14 cellular contexts compared by ENCODE assay signal in the genomic region with DNA sequence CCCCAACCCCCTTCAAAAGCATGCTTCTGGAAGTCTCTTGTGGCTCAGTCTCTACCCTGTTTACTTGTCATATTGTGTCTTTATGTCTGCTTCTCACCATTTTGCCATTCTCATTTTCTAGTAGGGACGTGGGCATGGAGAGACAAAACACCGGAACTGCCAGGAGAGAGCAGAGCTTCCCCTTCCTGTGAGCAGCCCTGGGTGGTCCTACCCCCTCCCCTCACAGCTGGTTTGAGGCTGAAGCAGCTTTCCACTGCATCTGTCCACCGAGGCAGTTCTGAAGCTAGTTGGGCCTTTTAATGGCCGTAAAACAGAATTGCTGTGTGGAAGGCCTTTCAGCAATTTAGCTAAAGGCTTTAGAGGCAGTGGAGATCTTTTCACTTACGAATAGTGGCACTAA.
A peak's percentile ranks its signal among the peaks of the same experiment; 100 is the strongest.
DNase-seq lines count a peak whose midpoint lies in the region; ATAC-seq, FAIRE-seq and TF ChIP-seq lines count a peak whose summit lies in the region.
"Had no signal": no experiment of that assay in that cellular context is flagged by ENCODE, and none has a peak within 500 bp of the region (broad histone marks: within the 10 kb centered on the region; RNA-seq: fewer than 3 reads in every experiment).

No MANE protein-coding gene starts in this region.

- no peak for TF ChIP-seq CTCF in CD8-positive, alpha-beta T cell (IDR thresholded peaks at IDR 0.05)
- no peak for TF ChIP-seq CTCF in GM12878 (IDR thresholded peaks at IDR 0.05 in 2 of 3, conservative IDR thresholded peaks at IDR 0.05 in 1 of 3; ENCODE audit: control insufficient read depth in 2 of 3, extremely low read depth in 1 of 3, insufficient read depth in 1 of 3, low read depth in 3 of 3, low read length in 3 of 3)
- no peak for TF ChIP-seq CTCF in neural progenitor cell (IDR thresholded peaks at IDR 0.05)

- intact Hi-C loops in CD8-positive, alpha-beta T cell (cut with DNase I, micrococcal nuclease) = no loop called here
- intact Hi-C loops in GM12878 (cut with micrococcal nuclease; ENCODE audit: unreplicated experiment) = no loop called here

- no TSS peak for BruUV-seq in GM12878 (replicated peaks; lab: Mats Ljungman, UMichigan)

- no peak overlapping the region for H3K27ac ChIP-seq in CD8-positive, alpha-beta T cell (ENCODE audit: low read depth, low read length)
- H3K27ac ChIP-seq in GM12878 (ENCODE audit: control insufficient read depth, insufficient read depth) (no peak overlapping the region), neural progenitor cell (no peak overlapping the region)
- H3K27ac ChIP-seq: cardiac muscle cell had no signal

- H4K20me1 ChIP-seq in GM12878 (ENCODE audit: control insufficient read depth, insufficient read depth) = no peaks in the 10 kb centered on the region
- H4K20me1 ChIP-seq in neural progenitor cell (ENCODE audit: low read depth) = peaks cover 19% of the 10 kb centered on the region

- H3K36me3 ChIP-seq in CD8-positive, alpha-beta T cell (ENCODE audit: insufficient read depth, low read length) = no peaks in the 10 kb centered on the region
- H3K36me3 ChIP-seq in GM12878 (ENCODE audit: control insufficient read depth in 2 of 2, insufficient read depth in 2 of 2, low read length in 1 of 2) = no peaks in the 10 kb centered on the region
- no peaks in the 10 kb centered on the region for H3K36me3 ChIP-seq in neural progenitor cell
- H3K36me3 ChIP-seq: cardiac muscle cell had no signal

- H3K27ac Mint-ChIP-seq in CD8-positive, alpha-beta T cell = peak overlapping the region; percentile 45
- H3K27ac Mint-ChIP-seq in neural progenitor cell = no peak overlapping the region

- no peaks in the 10 kb centered on the region for H3K27me3 ChIP-seq in CD8-positive, alpha-beta T cell (ENCODE audit: insufficient read depth, low read length)
- H3K27me3 ChIP-seq in GM12878 (replicated peaks in 1 of 2; ENCODE audit: control insufficient read depth in 2 of 2, insufficient read depth in 2 of 2, low read length in 1 of 2) (peaks cover 0 to 2% of the 10 kb centered on the region in 2 experiments; a peak in 1 of 4 replicates), neural progenitor cell (no peaks in the 10 kb centered on the region)

- WGBS in GM12878 (ENCODE audit: insufficient coverage, insufficient replicate concordance, low lambda C conversion rate, missing lambda C conversion rate) = 49% methylated on average over 5 of the region's 5 CpGs

- H3K4me3 Mint-ChIP-seq in CD8-positive, alpha-beta T cell = peak overlapping the region; percentile 61
- no peak overlapping the region for H3K4me3 Mint-ChIP-seq in neural progenitor cell

- no peak for TF ChIP-seq POLR2A in GM12878 (IDR thresholded peaks at IDR 0.05; ENCODE audit: low read depth, low read length)

- no peak overlapping the region for H3K9ac ChIP-seq in GM12878 (ENCODE audit: control insufficient read depth, insufficient read depth, low read length)
- H3K9ac ChIP-seq in neural progenitor cell = no peak overlapping the region

- POLR2A ChIA-PET in CD8-positive, alpha-beta T cell (lab: Charles Lee) = interaction anchor here (0.6 to 1.0 kb wide), 2 partner anchors 77 to 365 kb away, joined by 3 read pairs; a partner anchor contains a TSS
- POLR2A ChIA-PET in GM12878 (lab: Charles Lee) = interaction anchor here (0.6 kb wide), 1 partner anchor 651 kb away, joined by 3 read pairs; no protein-coding TSS in a partner anchor

- H3K79me2 ChIP-seq in GM12878 (ENCODE audit: control insufficient read depth, insufficient read depth, low read length) = no peaks in the 10 kb centered on the region
- H3K79me2 ChIP-seq in neural progenitor cell (ENCODE audit: low read depth) = peaks cover 6% of the 10 kb centered on the region

- no peak for FAIRE-seq in GM12878 (lab: Jason Lieb, UNC)

- peaks cover 23% of the 10 kb centered on the region for H3K4me1 ChIP-seq in CD8-positive, alpha-beta T cell (ENCODE audit: insufficient read depth, low read length)
- H3K4me1 ChIP-seq in GM12878 (ENCODE audit: control insufficient read depth, insufficient read depth, low read length) (peaks cover 19% of the 10 kb centered on the region; the same call in 1 of the 2 replicates), neural progenitor cell (peaks cover 35% of the 10 kb centered on the region)

- CTCF ChIA-PET in CD8-positive, alpha-beta T cell (lab: Charles Lee) = interaction anchor here (1.4 kb wide), 1 partner anchor 145 kb away, joined by 3 read pairs; no protein-coding TSS in a partner anchor
- CTCF ChIA-PET in GM12878 (lab: Yijun Ruan, JAX) = interaction anchor here (0.7 kb wide), 1 partner anchor 38 kb away, joined by 3 read pairs; no protein-coding TSS in a partner anchor

- no peaks in the 10 kb centered on the region for H3K36me3 Mint-ChIP-seq in CD8-positive, alpha-beta T cell
- H3K36me3 Mint-ChIP-seq in neural progenitor cell = no peaks in the 10 kb centered on the region

- peaks cover 11% of the 10 kb centered on the region for H3F3A ChIP-seq in neural progenitor cell (ENCODE audit: low read depth)

- in situ Hi-C loops in GM12878 (cut with MboI) = no loop called here

- peaks cover 29% of the 10 kb centered on the region for H3K4me1 Mint-ChIP-seq in CD8-positive, alpha-beta T cell (ENCODE audit: low read depth)
- peaks cover 19% of the 10 kb centered on the region for H3K4me1 Mint-ChIP-seq in neural progenitor cell

- peak overlapping the region; percentile 7; the same call in 1 of the 2 replicates for H2AFZ ChIP-seq in GM12878 (ENCODE audit: control insufficient read depth, low read depth, low read length)
- H2AFZ ChIP-seq in neural progenitor cell (replicated peaks) = no peak overlapping the region

- ATAC-seq in CD8-positive, alpha-beta T cell = no peak
- ATAC-seq in GM12878 = no peak
- ATAC-seq: SK-N-SH treated with all-trans-retinoic acid at 6 μM for 48 hours had no signal

- RAD21 ChIA-PET in GM12878 (lab: Charles Lee; ENCODE audit: unreplicated experiment) = no interaction called here

- H3K9me3 ChIP-seq in CD8-positive, alpha-beta T cell (ENCODE audit: low read length) = no peaks in the 10 kb centered on the region
- no peaks in the 10 kb centered on the region for H3K9me3 ChIP-seq in GM12878 (replicated peaks; ENCODE audit: control insufficient read depth, insufficient read depth, low read length)
- H3K9me3 ChIP-seq in neural progenitor cell (ENCODE audit: low read depth) = no peaks in the 10 kb centered on the region

- H3K27me3 Mint-ChIP-seq in CD8-positive, alpha-beta T cell (ENCODE audit: low read depth) = no peaks in the 10 kb centered on the region
- peaks cover 2% of the 10 kb centered on the region for H3K27me3 Mint-ChIP-seq in neural progenitor cell (ENCODE audit: insufficient read depth, low read depth)
- H3K27me3 Mint-ChIP-seq: CD8-positive, alpha-beta memory T cell had no signal

- no peaks in the 10 kb centered on the region for H3K9me3 Mint-ChIP-seq in CD8-positive, alpha-beta T cell
- H3K9me3 Mint-ChIP-seq in neural progenitor cell = no peaks in the 10 kb centered on the region

- DNase-seq in CD8-positive, alpha-beta T cell = no peak
- peak; percentile 81 for DNase-seq in Jurkat, Clone E6-1 (ENCODE audit: low read depth, low spot score)
- DNase-seq in GM12878 (ENCODE audit: low read depth, low spot score) (no peak), neural progenitor cell (ENCODE audit: low spot score) (peak; percentile 63), HCEC 1CT (no peak), NCI-H187 treated with DMSO at 0.1 percent for 48 hours (lab: John Stamatoyannopoulos, UW) (no peak), KG1 (lab: John Stamatoyannopoulos, UW) (no peak)
- no peak for DNase-seq in stimulated activated CD4-positive, alpha-beta T cell treated with anti-CD3 and anti-CD28 coated beads, Interleukin-4, amount 100 ng/mL, for 1 hour
- DNase-seq: activated effector memory CD4-positive, alpha-beta T cell treated with anti-CD3 and anti-CD28 coated beads, Interleukin-2, amount 50 U/mL, for 16 hours; CD8-positive, alpha-beta memory T cell; NK-92 treated with Interleukin-12 subunit alpha and Interleukin-12 subunit beta, amount 100 ng/mL, for 24 hours; substantia nigra had no signal

- H3K4me2 ChIP-seq in GM12878 (ENCODE audit: control insufficient read depth, insufficient read depth) = no peak overlapping the region
- H3K4me2 ChIP-seq in neural progenitor cell = no peak overlapping the region

- SMC1A ChIA-PET in GM12878 (lab: Charles Lee; ENCODE audit: uncharacterized antibody, unreplicated experiment) = no interaction called here

- no peak for TF ChIP-seq RAD21 in GM12878 (IDR thresholded peaks at IDR 0.05; ENCODE audit: insufficient read depth, low read depth, low read length)

- no peak for TF ChIP-seq EP300 in GM12878 (IDR thresholded peaks at IDR 0.05; ENCODE audit: borderline replicate concordance in 1 of 2, control insufficient read depth in 1 of 2, low read depth in 2 of 2, low read length in 2 of 2)

- H3K4me3 ChIP-seq in CD8-positive, alpha-beta T cell (ENCODE audit: low read depth, low read length) = no peak overlapping the region
- peak overlapping the region; percentile 43 for H3K4me3 ChIP-seq in Jurkat, Clone E6-1 (ENCODE audit: low read length)
- no peak overlapping the region for H3K4me3 ChIP-seq in GM12878
- no peak overlapping the region for H3K4me3 ChIP-seq in neural progenitor cell
- H3K4me3 ChIP-seq: cardiac muscle cell had no signal

TF ChIP-seq in GM12878, 131 proteins besides CTCF, POLR2A, EP300 and RAD21:
- TF ChIP-seq, protein P1, sequence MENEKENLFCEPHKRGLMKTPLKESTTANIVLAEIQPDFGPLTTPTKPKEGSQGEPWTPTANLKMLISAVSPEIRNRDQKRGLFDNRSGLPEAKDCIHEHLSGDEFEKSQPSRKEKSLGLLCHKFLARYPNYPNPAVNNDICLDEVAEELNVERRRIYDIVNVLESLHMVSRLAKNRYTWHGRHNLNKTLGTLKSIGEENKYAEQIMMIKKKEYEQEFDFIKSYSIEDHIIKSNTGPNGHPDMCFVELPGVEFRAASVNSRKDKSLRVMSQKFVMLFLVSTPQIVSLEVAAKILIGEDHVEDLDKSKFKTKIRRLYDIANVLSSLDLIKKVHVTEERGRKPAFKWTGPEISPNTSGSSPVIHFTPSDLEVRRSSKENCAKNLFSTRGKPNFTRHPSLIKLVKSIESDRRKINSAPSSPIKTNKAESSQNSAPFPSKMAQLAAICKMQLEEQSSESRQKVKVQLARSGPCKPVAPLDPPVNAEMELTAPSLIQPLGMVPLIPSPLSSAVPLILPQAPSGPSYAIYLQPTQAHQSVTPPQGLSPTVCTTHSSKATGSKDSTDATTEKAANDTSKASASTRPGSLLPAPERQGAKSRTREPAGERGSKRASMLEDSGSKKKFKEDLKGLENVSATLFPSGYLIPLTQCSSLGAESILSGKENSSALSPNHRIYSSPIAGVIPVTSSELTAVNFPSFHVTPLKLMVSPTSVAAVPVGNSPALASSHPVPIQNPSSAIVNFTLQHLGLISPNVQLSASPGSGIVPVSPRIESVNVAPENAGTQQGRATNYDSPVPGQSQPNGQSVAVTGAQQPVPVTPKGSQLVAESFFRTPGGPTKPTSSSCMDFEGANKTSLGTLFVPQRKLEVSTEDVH (IDR thresholded peaks at IDR 0.05; ENCODE audit: low read depth, partially characterized antibody) = no peak
- no peak for TF ChIP-seq SMAD5 (IDR thresholded peaks at IDR 0.05; ENCODE audit: low read depth)
- no peak for TF ChIP-seq POLR2AphosphoS2 (IDR thresholded peaks at IDR 0.05; ENCODE audit: low read depth, low read length)
TF ChIP-seq in GM12878: peak in this region for 0.

Comparison
In these comparisons a context has a peak if more than half of its experiments do, and no peak if none do; other contexts are left out.
1. DNase-seq: peak in Jurkat, Clone E6-1 (single experiment) and neural progenitor cell (single experiment); none in CD8-positive, alpha-beta T cell (0 of 7), GM12878 (single experiment), HCEC 1CT (single experiment), NCI-H187 treated with DMSO at 0.1 percent for 48 hours (single experiment), KG1 (single experiment) and stimulated activated CD4-positive, alpha-beta T cell treated with anti-CD3 and anti-CD28 coated beads, Interleukin-4, amount 100 ng/mL, for 1 hour (single experiment).